Comparison of ENCODE assay signal across 6 cellular contexts in the genomic region with DNA sequence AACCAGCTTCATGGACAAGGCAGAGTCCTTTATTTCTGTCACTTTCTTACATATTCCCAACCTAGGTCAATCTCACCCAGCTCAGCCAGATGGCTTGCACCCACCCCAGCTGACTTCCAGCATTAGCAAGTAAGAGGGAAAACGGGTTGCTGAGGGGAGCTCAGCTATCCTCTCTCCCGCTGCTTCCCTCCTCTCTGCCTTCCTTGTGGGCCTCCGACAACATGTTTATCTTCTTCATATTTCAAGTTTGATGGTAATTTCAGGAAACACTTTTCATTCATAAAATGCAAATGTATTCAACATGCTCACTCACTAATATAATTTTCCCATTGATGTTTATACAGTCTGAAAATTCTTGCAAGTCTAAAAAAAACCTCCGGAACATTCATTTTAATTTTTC.
"Had no signal": no experiment of that assay in that cellular context is flagged by ENCODE, and none has a peak within 500 bp of the region (broad histone marks: within the 10 kb centered on the region; RNA-seq: fewer than 3 reads in every experiment).

No MANE protein-coding gene starts in this region.

- H3K4me3 Mint-ChIP-seq: IgD-negative memory B cell had no signal

- DNase-seq: IMR-90, KBM-7 had no signal

- H3K27ac ChIP-seq: HL-60 had no signal

- H3K4me3 ChIP-seq: K562 had no signal

- H3K36me3 Mint-ChIP-seq: IgD-negative memory B cell had no signal

- ATAC-seq: HepG2, K562 had no signal

- H3K4me1 Mint-ChIP-seq: IgD-negative memory B cell had no signal

- H3K27ac Mint-ChIP-seq: IgD-negative memory B cell had no signal
